Comparison of ENCODE assay signal across 9 cellular contexts in genomic region chr13:36919206-36919832, GRCh38. TPM values are rescaled to one million over a fixed set of nuclear protein-coding genes. Genes with fewer than 3 reads are reported as not detected.
DNase-seq lines count a peak whose midpoint lies in the region; ATAC-seq and TF ChIP-seq lines count a peak whose summit lies in the region.
"Had no signal": no experiment of that assay in that cellular context is flagged by ENCODE, and none has a peak within 500 bp of the region (broad histone marks: within the 10 kb centered on the region; RNA-seq: fewer than 3 reads in every experiment).

No MANE protein-coding gene starts in this region.

- DNase-seq in G401 (ENCODE audit: low spot score): peak; percentile 25
- DNase-seq in PC-9: peak in 1 of 2 experiments; percentile 3
- DNase-seq in ecto neural progenitor cell (ENCODE audit: low spot score): peak; percentile 59
- no peak for DNase-seq in memory B cell (ENCODE audit: low spot score in 2 of 2)
- DNase-seq in upper lobe of left lung: peak; percentile 27 to 88
- DNase-seq in OCI-M1 (lab: John Stamatoyannopoulos, UW): no peak
- no peak for DNase-seq in cerebellar nuclear complex (lab: John Stamatoyannopoulos, UW)

- 2 to 3% methylated on average over 19 to 29 of the region's 50 CpGs for WGBS in upper lobe of left lung, 2 donors

- peak overlapping the region; percentile 94 for H3K4me2 ChIP-seq in PC-9

- CTCF ChIA-PET in PC-9 (lab: Charles Lee): no interaction called here

- ATAC-seq in HG02884 (IDR thresholded peaks at IDR 0.05; ENCODE audit: unreplicated experiment) (peak; percentile 21), memory B cell (ENCODE audit: low read depth) (no peak), upper lobe of left lung (ENCODE audit: low FRiP score in 2 of 2) (peak; percentile 62 to 84)

- intact Hi-C loops in PC-9 (cut with micrococcal nuclease; ENCODE audit: unreplicated experiment): no loop called here

- no peaks in the 10 kb centered on the region for H3K79me2 ChIP-seq in PC-9 (ENCODE audit: low read depth)

- H4K20me1 ChIP-seq in PC-9 (ENCODE audit: insufficient read depth): no peaks in the 10 kb centered on the region; the same call in 1 of the 2 replicates

- H3K27ac ChIP-seq in PC-9 (no peak overlapping the region), upper lobe of left lung (peak overlapping the region; percentile 75 to 85 (median 83))

- TF ChIP-seq POLR2A in upper lobe of left lung (IDR thresholded peaks at IDR 0.05): no peak

- peak overlapping the region; percentile 28 for H3K4me3 Mint-ChIP-seq in memory B cell

- H3K4me1 ChIP-seq in PC-9 (replicated peaks; ENCODE audit: insufficient read depth) (peaks cover 4% of the 10 kb centered on the region; the same call in 1 of the 2 replicates), upper lobe of left lung (peaks cover 0 to 27% (median 5%) of the 10 kb centered on the region in 4 donors)

- no peaks in the 10 kb centered on the region for H3K36me3 Mint-ChIP-seq in memory B cell

- in situ Hi-C loops in G401 (cut with HindIII; ENCODE audit: low sequenced_read_pairs): no loop called here

- POLR2A ChIA-PET in PC-9 (lab: Charles Lee; ENCODE audit: unreplicated experiment): interaction anchor here (0.6 kb wide), 1 partner anchor 561 kb away, joined by 5 read pairs; no protein-coding TSS in a partner anchor

- no peaks in the 10 kb centered on the region for H3K4me1 Mint-ChIP-seq in memory B cell

- peak overlapping the region; percentile 75 for H2AFZ ChIP-seq in PC-9

- TF ChIP-seq EP300 in upper lobe of left lung (IDR thresholded peaks at IDR 0.05): no peak

- peaks cover 16% of the 10 kb centered on the region for H3K27me3 Mint-ChIP-seq in memory B cell

- H3K27me3 ChIP-seq in PC-9 (ENCODE audit: insufficient read depth, low read depth) (peaks cover 11% of the 10 kb centered on the region; the same call in 1 of the 2 replicates), upper lobe of left lung (peaks cover 0 to 6% (median 0%) of the 10 kb centered on the region in 4 donors)

- H3K9me3 Mint-ChIP-seq in memory B cell: peaks cover 1% of the 10 kb centered on the region

- H3F3A ChIP-seq in PC-9 (ENCODE audit: insufficient read depth, low read depth): 0 out of 2 replicates have a peak, but pooled peaks cover 6% of the 10 kb centered on the region

- no peak overlapping the region for H3K27ac Mint-ChIP-seq in memory B cell

- no TSS peak for BruUV-seq in PC-9 (replicated peaks; lab: Mats Ljungman, UMichigan)

- H3K4me3 ChIP-seq in PC-9 (peak overlapping the region; percentile 58), upper lobe of left lung (peak overlapping the region; percentile 64 to 83 (median 71))

- H3K36me3 ChIP-seq in PC-9 (ENCODE audit: low read depth): no peaks in the 10 kb centered on the region
- H3K36me3 ChIP-seq in upper lobe of left lung: no peaks in the 10 kb centered on the region

- H3K9me2 ChIP-seq in PC-9 (ENCODE audit: insufficient read depth): no peaks in the 10 kb centered on the region

- TF ChIP-seq CTCF in PC-9 (conservative IDR thresholded peaks at IDR 0.05) (no peak), upper lobe of left lung (IDR thresholded peaks at IDR 0.05) (no peak)

- H3K9me3 ChIP-seq in PC-9 (ENCODE audit: insufficient read depth, low read depth): no peaks in the 10 kb centered on the region
- no peaks in the 10 kb centered on the region for H3K9me3 ChIP-seq in upper lobe of left lung

RNA-seq across cellular contexts. Expression of gene SMAD9, which starts 0.7 kb away (rescaled TPM):
- total RNA-seq in G401 (2014; rRNA removed; shearing (Covaris generic)): 22.3 and 29.2 TPM in 2 replicates
- 0.94 and 1.4 TPM in 2 replicates for total RNA-seq in PC-9 (2021)
- total RNA-seq in upper lobe of left lung: 10 to 100 TPM in 4 of 6 donors, 1 to 10 TPM in 2; 8.4 to 15.9 (median 11.5) TPM
- total RNA-seq: activated CD8-positive, alpha-beta memory T cell treated with anti-CD3 and anti-CD28 coated beads for 36 hours had no signal

Comparison
In these comparisons a context has a peak if more than half of its experiments do, and no peak if none do; other contexts are left out.
1. DNase-seq: peak in G401 (single experiment), ecto neural progenitor cell (single experiment) and upper lobe of left lung (2 of 2); none in memory B cell (0 of 2), OCI-M1 (single experiment) and cerebellar nuclear complex (0 of 2).